In the genomic region with DNA sequence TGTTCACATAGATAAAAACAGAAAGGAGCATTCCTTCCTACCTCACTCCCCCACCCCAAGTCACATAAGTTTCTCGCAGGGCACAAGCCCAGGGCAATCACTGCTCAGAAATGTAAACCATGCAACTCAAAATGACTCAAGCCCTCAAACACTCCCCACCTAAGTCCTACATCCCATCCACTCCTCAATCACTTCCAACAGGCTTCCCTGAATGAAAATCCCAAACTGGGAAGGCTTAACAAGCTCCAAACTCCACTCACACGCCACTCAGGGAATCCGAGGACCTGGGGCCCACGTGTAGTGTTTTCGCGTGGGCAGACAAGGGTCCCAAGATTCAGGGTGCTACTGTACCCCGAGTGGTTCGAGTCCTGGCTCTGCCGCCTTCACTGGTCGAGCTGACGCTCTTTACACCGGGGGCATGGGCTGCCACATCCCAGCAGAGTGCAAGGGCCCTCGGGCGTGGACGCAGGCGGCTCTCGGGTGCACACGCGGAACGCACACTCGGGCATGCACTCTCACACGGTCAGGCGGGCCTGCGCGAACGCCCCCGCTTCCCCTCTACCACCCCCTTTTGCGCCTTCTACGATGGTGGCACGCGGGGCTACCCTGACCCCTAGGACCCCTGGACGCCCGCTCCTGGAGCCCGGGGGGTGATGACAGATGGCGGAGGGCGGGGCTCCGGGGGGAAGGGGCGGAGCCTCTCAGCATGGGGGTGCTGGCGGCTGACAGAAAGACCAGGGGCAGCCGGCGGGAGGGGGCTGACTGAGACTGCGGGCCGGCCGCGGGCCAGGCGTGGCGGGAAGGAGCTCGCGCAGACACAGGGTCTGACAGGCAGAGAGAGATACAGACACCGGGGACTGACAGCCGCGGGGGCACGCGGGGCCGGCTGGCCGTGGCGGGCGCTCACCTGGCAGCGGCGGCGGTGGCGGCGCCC, we compare ENCODE assay signal across 1 cellular context.
TF ChIP-seq lines count a peak whose summit lies in the region.

No MANE protein-coding gene starts in this region.

TF ChIP-seq in WTC11, 78 proteins besides CTCF, POLR2A, EP300 and RAD21 (continued from another document):
- no peak for TF ChIP-seq JAZF1 (CRISPR knock-in tag; IDR thresholded peaks at IDR 0.05)
- TF ChIP-seq RELA (CRISPR knock-in tag; IDR thresholded peaks at IDR 0.05; ENCODE audit: borderline replicate concordance): no peak
- TF ChIP-seq OVOL2 (CRISPR knock-in tag; IDR thresholded peaks at IDR 0.05; ENCODE audit: borderline replicate concordance): no peak
- TF ChIP-seq, protein P1, sequence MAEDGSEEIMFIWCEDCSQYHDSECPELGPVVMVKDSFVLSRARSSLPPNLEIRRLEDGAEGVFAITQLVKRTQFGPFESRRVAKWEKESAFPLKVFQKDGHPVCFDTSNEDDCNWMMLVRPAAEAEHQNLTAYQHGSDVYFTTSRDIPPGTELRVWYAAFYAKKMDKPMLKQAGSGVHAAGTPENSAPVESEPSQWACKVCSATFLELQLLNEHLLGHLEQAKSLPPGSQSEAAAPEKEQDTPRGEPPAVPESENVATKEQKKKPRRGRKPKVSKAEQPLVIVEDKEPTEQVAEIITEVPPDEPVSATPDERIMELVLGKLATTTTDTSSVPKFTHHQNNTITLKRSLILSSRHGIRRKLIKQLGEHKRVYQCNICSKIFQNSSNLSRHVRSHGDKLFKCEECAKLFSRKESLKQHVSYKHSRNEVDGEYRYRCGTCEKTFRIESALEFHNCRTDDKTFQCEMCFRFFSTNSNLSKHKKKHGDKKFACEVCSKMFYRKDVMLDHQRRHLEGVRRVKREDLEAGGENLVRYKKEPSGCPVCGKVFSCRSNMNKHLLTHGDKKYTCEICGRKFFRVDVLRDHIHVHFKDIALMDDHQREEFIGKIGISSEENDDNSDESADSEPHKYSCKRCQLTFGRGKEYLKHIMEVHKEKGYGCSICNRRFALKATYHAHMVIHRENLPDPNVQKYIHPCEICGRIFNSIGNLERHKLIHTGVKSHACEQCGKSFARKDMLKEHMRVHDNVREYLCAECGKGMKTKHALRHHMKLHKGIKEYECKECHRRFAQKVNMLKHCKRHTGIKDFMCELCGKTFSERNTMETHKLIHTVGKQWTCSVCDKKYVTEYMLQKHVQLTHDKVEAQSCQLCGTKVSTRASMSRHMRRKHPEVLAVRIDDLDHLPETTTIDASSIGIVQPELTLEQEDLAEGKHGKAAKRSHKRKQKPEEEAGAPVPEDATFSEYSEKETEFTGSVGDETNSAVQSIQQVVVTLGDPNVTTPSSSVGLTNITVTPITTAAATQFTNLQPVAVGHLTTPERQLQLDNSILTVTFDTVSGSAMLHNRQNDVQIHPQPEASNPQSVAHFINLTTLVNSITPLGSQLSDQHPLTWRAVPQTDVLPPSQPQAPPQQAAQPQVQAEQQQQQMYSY (CRISPR knock-in tag; IDR thresholded peaks at IDR 0.05): peak; percentile 50; the same call in 1 of the 2 replicates
- no peak for TF ChIP-seq GRHL2 (CRISPR knock-in tag; IDR thresholded peaks at IDR 0.05; ENCODE audit: insufficient replicate concordance, severe bottlenecking)
- TF ChIP-seq CBFB (CRISPR knock-in tag; IDR thresholded peaks at IDR 0.05; ENCODE audit: low read depth): no peak
- TF ChIP-seq, protein P2, sequence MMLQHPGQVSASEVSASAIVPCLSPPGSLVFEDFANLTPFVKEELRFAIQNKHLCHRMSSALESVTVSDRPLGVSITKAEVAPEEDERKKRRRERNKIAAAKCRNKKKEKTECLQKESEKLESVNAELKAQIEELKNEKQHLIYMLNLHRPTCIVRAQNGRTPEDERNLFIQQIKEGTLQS (CRISPR knock-in tag; conservative IDR thresholded peaks at IDR 0.05): no peak
- TF ChIP-seq ZNF423 (CRISPR knock-in tag; IDR thresholded peaks at IDR 0.05): peak; percentile 65
- TF ChIP-seq ZBTB43 (CRISPR knock-in tag; IDR thresholded peaks at IDR 0.05): 0 out of 2 replicates have a peak, but pooled peaks have one; percentile 58
- TF ChIP-seq, protein P3, sequence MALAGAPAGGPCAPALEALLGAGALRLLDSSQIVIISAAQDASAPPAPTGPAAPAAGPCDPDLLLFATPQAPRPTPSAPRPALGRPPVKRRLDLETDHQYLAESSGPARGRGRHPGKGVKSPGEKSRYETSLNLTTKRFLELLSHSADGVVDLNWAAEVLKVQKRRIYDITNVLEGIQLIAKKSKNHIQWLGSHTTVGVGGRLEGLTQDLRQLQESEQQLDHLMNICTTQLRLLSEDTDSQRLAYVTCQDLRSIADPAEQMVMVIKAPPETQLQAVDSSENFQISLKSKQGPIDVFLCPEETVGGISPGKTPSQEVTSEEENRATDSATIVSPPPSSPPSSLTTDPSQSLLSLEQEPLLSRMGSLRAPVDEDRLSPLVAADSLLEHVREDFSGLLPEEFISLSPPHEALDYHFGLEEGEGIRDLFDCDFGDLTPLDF (CRISPR knock-in tag; IDR thresholded peaks at IDR 0.05): no peak
- TF ChIP-seq, protein P4, sequence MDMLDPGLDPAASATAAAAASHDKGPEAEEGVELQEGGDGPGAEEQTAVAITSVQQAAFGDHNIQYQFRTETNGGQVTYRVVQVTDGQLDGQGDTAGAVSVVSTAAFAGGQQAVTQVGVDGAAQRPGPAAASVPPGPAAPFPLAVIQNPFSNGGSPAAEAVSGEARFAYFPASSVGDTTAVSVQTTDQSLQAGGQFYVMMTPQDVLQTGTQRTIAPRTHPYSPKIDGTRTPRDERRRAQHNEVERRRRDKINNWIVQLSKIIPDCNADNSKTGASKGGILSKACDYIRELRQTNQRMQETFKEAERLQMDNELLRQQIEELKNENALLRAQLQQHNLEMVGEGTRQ (CRISPR knock-in tag; IDR thresholded peaks at IDR 0.05): no peak
- 0 out of 2 replicates have a peak, but pooled peaks have one; percentile 54 for TF ChIP-seq PREB (CRISPR knock-in tag; IDR thresholded peaks at IDR 0.05; ENCODE audit: borderline replicate concordance)
- no peak for TF ChIP-seq ZSCAN18 (CRISPR knock-in tag; IDR thresholded peaks at IDR 0.05)
- TF ChIP-seq NFE2L1 (CRISPR knock-in tag; IDR thresholded peaks at IDR 0.05): no peak
- no peak for TF ChIP-seq FOXK1 (CRISPR knock-in tag; IDR thresholded peaks at IDR 0.05)
- no peak for TF ChIP-seq AFF4 (CRISPR knock-in tag; IDR thresholded peaks at IDR 0.05; ENCODE audit: borderline replicate concordance)
